10 cellular contexts compared by ENCODE assay signal in genomic region chrX:78555401-78555980, GRCh38.
A peak's percentile ranks its signal among the peaks of the same experiment; 100 is the strongest.
DNase-seq lines count a peak whose midpoint lies in the region; ATAC-seq and TF ChIP-seq lines count a peak whose summit lies in the region.
"Had no signal": no experiment of that assay in that cellular context is flagged by ENCODE, and none has a peak within 500 bp of the region (broad histone marks: within the 10 kb centered on the region; RNA-seq: fewer than 3 reads in every experiment).

No MANE protein-coding gene starts in this region.

- no peaks in the 10 kb centered on the region for H3K9me3 Mint-ChIP-seq in type B pancreatic cell

- no peaks in the 10 kb centered on the region for H3K4me1 Mint-ChIP-seq in type B pancreatic cell (ENCODE audit: unreplicated experiment)

- peak in 11 of 12 donors; percentile 28 to 54 (median 39) for TF ChIP-seq CTCF in heart left ventricle (IDR thresholded peaks at IDR 0.05)
- TF ChIP-seq CTCF in gastroesophageal sphincter (IDR thresholded peaks at IDR 0.05), result peak; percentile 19 to 61 (median 48)
- TF ChIP-seq CTCF in type B pancreatic cell (conservative IDR thresholded peaks at IDR 0.05), result peak; percentile 65

- 41 to 55% (median 41%) methylated on average over 3 of the region's 3 CpGs for whole genome bisulfite sequencing in heart left ventricle, 4 donors
- 27 to 28% methylated on average over 2 to 3 of the region's 3 CpGs for WGBS in gastroesophageal sphincter (ENCODE audit: low coverage in 1 of 2), 2 donors

- no peak overlapping the region for H3K4me3 ChIP-seq in heart left ventricle
- no peak overlapping the region for H3K4me3 ChIP-seq in gastroesophageal sphincter
- H3K4me3 ChIP-seq: testis had no signal

- H3K27ac ChIP-seq in heart left ventricle (no peak overlapping the region), gastroesophageal sphincter (no peak overlapping the region)
- H3K27ac ChIP-seq: testis had no signal

- H3K4me3 Mint-ChIP-seq in type B pancreatic cell, result no peak overlapping the region

- H3K36me3 ChIP-seq in heart left ventricle (no peaks in the 10 kb centered on the region), gastroesophageal sphincter (no peaks in the 10 kb centered on the region)

- intact Hi-C loops in heart left ventricle (cut with DNase I) (loop anchor here in 9 of 10 donors (5.0 to 10.0 kb wide), 7 partner anchors 332 to 859 kb away; no protein-coding TSS in a partner anchor), cardiac septum (cut with DNase I) (loop anchor here (2.0 to 10.0 kb wide), 4 partner anchors 329 to 859 kb away; no protein-coding TSS in a partner anchor)

- no peaks in the 10 kb centered on the region for H3K27me3 ChIP-seq in heart left ventricle
- no peaks in the 10 kb centered on the region for H3K27me3 ChIP-seq in gastroesophageal sphincter
- H3K27me3 ChIP-seq: testis had no signal

- H3K36me3 Mint-ChIP-seq in type B pancreatic cell, result no peaks in the 10 kb centered on the region

- no peak for TF ChIP-seq POLR2A in heart left ventricle (IDR thresholded peaks at IDR 0.05)
- TF ChIP-seq POLR2A in gastroesophageal sphincter (IDR thresholded peaks at IDR 0.05), result no peak

- ATAC-seq in heart left ventricle (no peak), gastroesophageal sphincter (no peak), HG02938 (IDR thresholded peaks at IDR 0.05; ENCODE audit: unreplicated experiment) (no peak), GM21515 (IDR thresholded peaks at IDR 0.05; ENCODE audit: unreplicated experiment) (no peak)

- no peaks in the 10 kb centered on the region for H3K27me3 Mint-ChIP-seq in type B pancreatic cell

- H3K9me3 ChIP-seq in heart left ventricle (peaks cover 0 to 7% (median 0%) of the 10 kb centered on the region in 12 donors), gastroesophageal sphincter (no peaks in the 10 kb centered on the region)
- H3K9me3 ChIP-seq: testis had no signal

- no peak overlapping the region for H3K27ac Mint-ChIP-seq in type B pancreatic cell

- TF ChIP-seq EP300 in gastroesophageal sphincter (IDR thresholded peaks at IDR 0.05), result no peak

- DNase-seq in heart left ventricle (no peak), cardiac septum (ENCODE audit: low spot score) (no peak), RPMI7951 (ENCODE audit: low read depth) (peak; percentile 13), type B pancreatic cell (ENCODE audit: extremely low spot score, unreplicated experiment) (no peak), H4 (ENCODE audit: low spot score) (no peak)
- DNase-seq: EL, testis had no signal

- no peaks in the 10 kb centered on the region for H3K4me1 ChIP-seq in heart left ventricle
- no peaks in the 10 kb centered on the region for H3K4me1 ChIP-seq in gastroesophageal sphincter
- H3K4me1 ChIP-seq: testis had no signal
